26 cellular contexts compared by ENCODE assay signal in the genomic region with DNA sequence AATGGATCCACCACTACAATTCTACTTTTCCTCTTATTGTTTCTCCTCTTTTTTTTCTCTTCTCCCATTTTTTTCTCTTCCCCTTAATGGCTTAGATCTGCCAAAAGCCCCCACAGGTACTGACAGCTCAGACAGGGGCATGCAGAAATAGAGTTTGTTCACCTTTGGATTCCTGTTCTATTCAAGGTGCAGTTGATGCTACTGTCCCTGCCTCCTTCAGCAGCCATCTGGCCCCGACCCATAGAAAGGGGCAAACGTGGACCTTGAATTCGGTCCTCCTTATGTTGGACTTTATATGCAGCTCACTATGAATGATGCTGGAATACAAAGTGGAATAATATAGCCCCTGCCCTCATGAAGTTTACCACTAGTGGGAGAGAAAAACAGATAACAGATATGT. TPM values are rescaled to one million over a fixed set of nuclear protein-coding genes. Genes with fewer than 3 reads are reported as not detected.
"Had no signal": no experiment of that assay in that cellular context is flagged by ENCODE, and none has a peak within 500 bp of the region (broad histone marks: within the 10 kb centered on the region; RNA-seq: fewer than 3 reads in every experiment).

No MANE protein-coding gene starts in this region.

- H3K27ac ChIP-seq: stomach, suprapubic skin, testis, thoracic aorta, thyroid gland, tibial artery, tibial nerve, transverse colon, upper lobe of left lung, upper lobe of right lung, uterus, vagina had no signal

- H3K4me1 ChIP-seq: stomach, testis, thyroid gland, tibial artery, transverse colon, upper lobe of left lung, upper lobe of right lung, uterus, vagina had no signal

- ATAC-seq: stimulated activated effector memory CD8-positive, alpha-beta T cell treated with anti-CD3 and anti-CD28 coated beads, Interleukin-12 subunit alpha, Interleukin-12 subunit beta, amount 100 ng/mL, for 72 hours; stimulated activated memory B cell treated with anti-CD40 and anti-IgM and Interleukin-4, amounts not matched to agents 10 μg/mL and 1 μg/mL and 100 μg/mL, for 72 hours; stimulated activated naive B cell treated with anti-CD40 and anti-IgM and Interleukin-4, amounts not matched to agents 10 μg/mL and 1 μg/mL and 100 μg/mL, for 72 hours; stimulated activated naive CD8-positive, alpha-beta T cell treated with anti-CD3 and anti-CD28 coated beads, Interleukin-15, amount 100 ng/mL, for 72 hours; stimulated activated naive CD8-positive, alpha-beta T cell treated with anti-CD3 and anti-CD28 coated beads, Interleukin-15, Interleukin-2, amounts not matched to agents 100 U/mL and 50 U/mL, for 24 hours; upper lobe of right lung had no signal

- H3K9me3 ChIP-seq: stomach, suprapubic skin, testis, thoracic aorta, thyroid gland, tibial artery, tibial nerve, transverse colon, upper lobe of right lung, uterus, vagina had no signal

- H3K4me3 ChIP-seq: stomach, suprapubic skin, testis, thoracic aorta, thyroid gland, tibial artery, tibial nerve, transverse colon, upper lobe of left lung, upper lobe of right lung, uterus, vagina had no signal

- DNase-seq: stimulated activated CD4-positive, alpha-beta T cell treated with anti-CD3 and anti-CD28 coated beads, Interleukin-2, amount 100 ng/mL, for 48 hours; stimulated activated CD4-positive, alpha-beta T cell treated with anti-CD3 and anti-CD28 coated beads, Interleukin-4, amount 100 ng/mL, for 1 hour; stimulated activated CD4-positive, alpha-beta T cell treated with anti-CD3 and anti-CD28 coated beads, Interleukin-4, amount 100 ng/mL, for 24 hours; stimulated activated CD4-positive, alpha-beta T cell treated with anti-CD3 and anti-CD28 coated beads, Interleukin-4, amount 100 ng/mL, for 4 hours; stimulated activated CD8-positive, alpha-beta memory T cell treated with anti-CD3 and anti-CD28 coated beads, Interleukin-4, amount 100 ng/mL, for 48 hours; stimulated activated naive B cell treated with anti-CD40 and anti-IgM and Interleukin-4, amounts not matched to agents 10 μg/mL and 1 μg/mL and 100 μg/mL, for 72 hours; stimulated activated naive CD4-positive, alpha-beta T cell; stimulated activated naive CD4-positive, alpha-beta T cell treated with Interleukin-2 at 50 U/mL for 16 hours; stimulated activated naive CD8-positive, alpha-beta T cell treated with anti-CD3 and anti-CD28 coated beads, Interleukin-15, amount 100 ng/mL, for 72 hours; stimulated activated naive CD8-positive, alpha-beta T cell treated with anti-CD3 and anti-CD28 coated beads, Interleukin-15, Interleukin-2, amounts not matched to agents 100 U/mL and 50 U/mL, for 24 hours; stomach; substantia nigra; testis; thyroid gland; tibial artery; transverse colon; trophoblast cell; upper lobe of left lung; upper lobe of right lung; uterus had no signal

- H3K36me3 ChIP-seq: stomach, suprapubic skin, thoracic aorta, thyroid gland, tibial artery, tibial nerve, transverse colon, upper lobe of left lung, upper lobe of right lung, uterus, vagina had no signal

- H3K27me3 ChIP-seq: testis, thyroid gland, tibial nerve, transverse colon, upper lobe of left lung, uterus, vagina had no signal

RNA-seq across cellular contexts. Expression of a gene that starts 27.7 kb away (rescaled TPM):
- total RNA-seq: upper lobe of right lung had no signal
